In the genomic region with DNA sequence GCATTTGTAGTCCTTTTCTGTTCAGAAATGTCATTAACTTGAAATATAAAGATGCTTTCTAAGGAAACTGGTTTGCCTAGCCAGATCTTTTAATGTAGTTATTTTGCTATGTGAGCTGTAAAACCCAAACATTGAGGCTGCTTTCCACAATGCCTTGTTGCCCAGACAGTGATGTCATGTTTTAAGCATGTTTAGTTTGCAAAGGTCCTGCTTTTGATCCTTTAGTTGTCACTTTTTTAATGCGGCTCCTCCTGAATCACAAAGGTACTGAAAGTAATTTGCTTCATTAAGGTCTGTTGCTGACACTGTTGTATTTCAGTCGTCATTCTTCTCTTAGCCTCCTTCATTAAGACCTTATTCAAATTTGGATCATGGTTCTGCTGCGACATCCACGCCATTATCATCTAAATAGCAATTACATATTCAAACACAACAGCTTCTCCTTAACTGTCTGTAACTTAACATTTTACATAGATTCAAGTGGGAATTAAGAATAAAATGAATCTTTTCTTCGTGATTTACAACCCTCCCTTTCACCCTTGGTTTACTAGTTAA, we compare ENCODE assay signal across 1 cellular context.
TF ChIP-seq lines count a peak whose summit lies in the region.

No MANE protein-coding gene starts in this region.

TF ChIP-seq in HEK293, 187 proteins besides CTCF, POLR2A, EP300 and RAD21 (continued from another document):
- TF ChIP-seq ZNF48 (tag by site-specific recombination; IDR thresholded peaks at IDR 0.05), result no peak
- no peak for TF ChIP-seq ZEB2 (tag by site-specific recombination; IDR thresholded peaks at IDR 0.05)
- TF ChIP-seq ZNF174 (tag by site-specific recombination; IDR thresholded peaks at IDR 0.05), result no peak
- TF ChIP-seq RBAK (tag by site-specific recombination; IDR thresholded peaks at IDR 0.05), result no peak
- no peak for TF ChIP-seq ZNF561 (tag by site-specific recombination; IDR thresholded peaks at IDR 0.05; ENCODE audit: borderline replicate concordance)
- no peak for TF ChIP-seq ZNF626 (tag by site-specific recombination; IDR thresholded peaks at IDR 0.05)
- TF ChIP-seq ZSCAN16 (tag by site-specific recombination; IDR thresholded peaks at IDR 0.05), result no peak
- no peak for TF ChIP-seq SP7 (tag by site-specific recombination; IDR thresholded peaks at IDR 0.05)
TF ChIP-seq in HEK293: peak in this region for 5.
